ENCODE assay signal across 1 cellular context in the genomic region with DNA sequence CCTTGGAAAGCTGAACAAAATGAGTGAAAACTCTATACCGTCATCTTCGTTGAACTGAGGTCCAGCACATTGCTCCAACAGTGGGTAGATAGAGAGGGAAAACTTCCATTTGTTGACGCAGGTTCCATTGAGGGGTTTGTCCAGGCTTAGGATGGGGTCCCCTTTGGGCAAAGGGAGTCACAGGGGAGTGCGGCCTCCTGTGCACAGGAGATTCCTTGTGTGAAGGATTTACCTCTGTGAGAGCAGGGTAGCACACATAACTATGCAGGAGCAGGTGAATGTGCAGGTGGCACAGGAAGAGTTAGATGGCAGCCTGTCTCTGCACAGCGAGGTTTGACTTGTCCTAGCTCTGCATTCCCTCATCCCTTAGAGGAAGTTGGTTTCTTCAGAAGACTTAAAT.
TF ChIP-seq lines count a peak whose summit lies in the region.

No MANE protein-coding gene starts in this region.

TF ChIP-seq in liver, 16 proteins besides CTCF, POLR2A, EP300 and RAD21 (continued from another document):
- TF ChIP-seq REST (IDR thresholded peaks at IDR 0.05) (no peak), HNF4G (IDR thresholded peaks at IDR 0.05) (no peak), EGR1 (IDR thresholded peaks at IDR 0.05; ENCODE audit: low read depth in 2 of 2) (no peak), ZBTB33 (IDR thresholded peaks at IDR 0.05) (no peak), FOXA2 (IDR thresholded peaks at IDR 0.05) (no peak), JUND (IDR thresholded peaks at IDR 0.05) (no peak), TAF1 (conservative IDR thresholded peaks at IDR 0.05) (no peak), RXRA (IDR thresholded peaks at IDR 0.05) (no peak), MAX (IDR thresholded peaks at IDR 0.05) (no peak), GABPA (IDR thresholded peaks at IDR 0.05 in 1 of 2, conservative IDR thresholded peaks at IDR 0.05 in 1 of 2) (no peak), SP1 (IDR thresholded peaks at IDR 0.05) (no peak), FOXA1 (IDR thresholded peaks at IDR 0.05) (no peak)
TF ChIP-seq in liver: peak in this region for 0.
